10 cellular contexts compared by ENCODE assay signal in genomic region chr3:102059145-102059943, GRCh38.
DNase-seq lines count a peak whose midpoint lies in the region; ATAC-seq and TF ChIP-seq lines count a peak whose summit lies in the region.
"Had no signal": no experiment of that assay in that cellular context is flagged by ENCODE, and none has a peak within 500 bp of the region (broad histone marks: within the 10 kb centered on the region; RNA-seq: fewer than 3 reads in every experiment).

No MANE protein-coding gene starts in this region.

- H3K4me1 Mint-ChIP-seq in activated T-helper 17 cell treated with anti-CD3 and anti-CD28 coated beads, Interleukin-2, amount 50 U/mL, for 72 hours: peaks cover 23% of the 10 kb centered on the region

- ATAC-seq in GM18498 (IDR thresholded peaks at IDR 0.05; ENCODE audit: unreplicated experiment): peak; percentile 71
- peak; percentile 65 for ATAC-seq in GM19467 (IDR thresholded peaks at IDR 0.05; ENCODE audit: unreplicated experiment)
- peak; percentile 78 for ATAC-seq in HG03097 (IDR thresholded peaks at IDR 0.05; ENCODE audit: low FRiP score, unreplicated experiment)
- peak; percentile 48 for ATAC-seq in activated T-helper 17 cell treated with anti-CD3 and anti-CD28 coated beads, Interleukin-2, amount 50 U/mL, for 72 hours (replicated peaks)
- no peak for ATAC-seq in psoas muscle

- peaks cover 7% of the 10 kb centered on the region for H3K9me3 Mint-ChIP-seq in activated T-helper 17 cell treated with anti-CD3 and anti-CD28 coated beads, Interleukin-2, amount 50 U/mL, for 72 hours

- H3K9me3 ChIP-seq in psoas muscle: no peaks in the 10 kb centered on the region
- no peaks in the 10 kb centered on the region for H3K9me3 ChIP-seq in BE2C
- H3K9me3 ChIP-seq: SJSA1 had no signal

- H3K36me3 ChIP-seq in psoas muscle (ENCODE audit: insufficient read depth in 1 of 2, low read depth in 1 of 2) (no peaks in the 10 kb centered on the region), BE2C (no peaks in the 10 kb centered on the region)
- H3K36me3 ChIP-seq: SJSA1 had no signal

- TF ChIP-seq CTCF in psoas muscle (IDR thresholded peaks at IDR 0.05) (no peak), BE2C (IDR thresholded peaks at IDR 0.05; ENCODE audit: low read depth, low read length) (no peak)

- peak overlapping the region; percentile 58 for H3K27ac Mint-ChIP-seq in activated T-helper 17 cell treated with anti-CD3 and anti-CD28 coated beads, Interleukin-2, amount 50 U/mL, for 72 hours

- H3K4me3 ChIP-seq in psoas muscle (no peak overlapping the region), BE2C (ENCODE audit: low read depth, low read length) (no peak overlapping the region)
- H3K4me3 ChIP-seq: SJSA1 had no signal

- no peaks in the 10 kb centered on the region for H3K27me3 ChIP-seq in psoas muscle (ENCODE audit: insufficient read depth in 3 of 3, low read length in 2 of 3)
- no peaks in the 10 kb centered on the region for H3K27me3 ChIP-seq in BE2C
- H3K27me3 ChIP-seq: SJSA1 had no signal

- no peaks in the 10 kb centered on the region for H3K27me3 Mint-ChIP-seq in activated T-helper 17 cell treated with anti-CD3 and anti-CD28 coated beads, Interleukin-2, amount 50 U/mL, for 72 hours

- intact Hi-C loops in psoas muscle (cut with DNase I): no loop called here
- intact Hi-C loops in head of caudate nucleus (cut with DNase I): no loop called here

- DNase-seq in psoas muscle (no peak), amygdala (lab: John Stamatoyannopoulos, UW) (no peak), head of caudate nucleus (no peak), BE2C (no peak)
- DNase-seq: DND-41 had no signal

- H3K36me3 Mint-ChIP-seq in activated T-helper 17 cell treated with anti-CD3 and anti-CD28 coated beads, Interleukin-2, amount 50 U/mL, for 72 hours (ENCODE audit: low read depth): no peaks in the 10 kb centered on the region

- H3K4me1 ChIP-seq in psoas muscle (no peaks in the 10 kb centered on the region), BE2C (no peaks in the 10 kb centered on the region)
- H3K4me1 ChIP-seq: SJSA1 had no signal

- H3K4me3 Mint-ChIP-seq in activated T-helper 17 cell treated with anti-CD3 and anti-CD28 coated beads, Interleukin-2, amount 50 U/mL, for 72 hours: peak overlapping the region; percentile 39

- no peak overlapping the region for H3K27ac ChIP-seq in psoas muscle
- H3K27ac ChIP-seq: SJSA1 had no signal

- WGBS in psoas muscle, 3 donors: 77 to 83% (median 78%) methylated on average over 8 of the region's 8 CpGs

Comparison
In these comparisons a context has a peak if more than half of its experiments do, and no peak if none do; other contexts are left out.
1. ATAC-seq: peak in GM18498 (single experiment), GM19467 (single experiment), HG03097 (single experiment) and activated T-helper 17 cell treated with anti-CD3 and anti-CD28 coated beads, Interleukin-2, amount 50 U/mL, for 72 hours (single experiment); none in psoas muscle (0 of 4).